In genomic region chr14:32192712-32193373, GRCh38 we compare ENCODE assay signal across 26 cellular contexts. TPM values are rescaled to one million over a fixed set of nuclear protein-coding genes. Genes with fewer than 3 reads are reported as not detected.
"Had no signal": no experiment of that assay in that cellular context is flagged by ENCODE, and none has a peak within 500 bp of the region (broad histone marks: within the 10 kb centered on the region; RNA-seq: fewer than 3 reads in every experiment).

No MANE protein-coding gene starts in this region.

- H3K9me3 ChIP-seq: sigmoid colon, spleen had no signal

- H3K4me3 ChIP-seq: lung, sigmoid colon, SK-N-MC, spleen had no signal

- H3K4me1 Mint-ChIP-seq: nephron had no signal

- ATAC-seq: effector memory CD8-positive, alpha-beta T cell; left lobe of liver had no signal

- H3K36me3 ChIP-seq: sigmoid colon, spleen had no signal

- H3K9me3 Mint-ChIP-seq: activated naive CD8-positive, alpha-beta T cell treated with anti-CD3 and anti-CD28 coated beads, Interleukin-2, amount 10 ng/mL, durations not matched to agents 7 days and 5 days; effector memory CD8-positive, alpha-beta T cell; nephron had no signal

- H3K36me3 Mint-ChIP-seq: activated naive CD8-positive, alpha-beta T cell treated with anti-CD3 and anti-CD28 coated beads, Interleukin-2, amount 10 ng/mL, durations not matched to agents 7 days and 5 days; mesothelial cell of epicardium had no signal

- H3K4me3 Mint-ChIP-seq: activated naive CD8-positive, alpha-beta T cell treated with anti-CD3 and anti-CD28 coated beads, Interleukin-2, amount 10 ng/mL, durations not matched to agents 7 days and 5 days; effector memory CD8-positive, alpha-beta T cell; mesothelial cell of epicardium; nephron had no signal

- DNase-seq: activated CD4-positive, alpha-beta T cell treated with anti-CD3 and anti-CD28 coated beads for 1 hour; activated CD4-positive, alpha-beta T cell treated with anti-CD3 and anti-CD28 coated beads, Interleukin-2, amount 50 U/mL, for 4 hours; activated effector memory CD4-positive, alpha-beta T cell treated with anti-CD3 and anti-CD28 coated beads, Interleukin-2, amount 50 U/mL, for 16 hours; activated naive CD8-positive, alpha-beta T cell treated with anti-CD3 and anti-CD28 coated beads, Interleukin-2, amount 10 ng/mL, durations not matched to agents 7 days and 5 days; activated T-cell treated with anti-CD3 and anti-CD28 coated beads for 4 hours; amygdala; caudate nucleus; effector memory CD8-positive, alpha-beta T cell; hypothalamus; islet precursor cell; sigmoid colon; spleen; stimulated activated CD8-positive, alpha-beta memory T cell treated with anti-CD3 and anti-CD28 coated beads, Interleukin-4, amount 100 ng/mL, for 48 hours; stimulated activated naive CD4-positive, alpha-beta T cell; T1000 had no signal

- H3K27me3 ChIP-seq: sigmoid colon, spleen had no signal

- H3K27ac ChIP-seq: epithelial cell of prostate, sigmoid colon, SK-N-MC, spleen had no signal

- H3K27ac Mint-ChIP-seq: activated naive CD8-positive, alpha-beta T cell treated with anti-CD3 and anti-CD28 coated beads, Interleukin-2, amount 10 ng/mL, durations not matched to agents 7 days and 5 days; effector memory CD8-positive, alpha-beta T cell; mesothelial cell of epicardium; nephron had no signal

- H3K4me1 ChIP-seq: sigmoid colon had no signal

RNA-seq across cellular contexts. Expression of gene RNU6-7, which starts 9.0 kb away (rescaled TPM):
- total RNA-seq: activated naive CD8-positive, alpha-beta T cell treated with anti-CD3 and anti-CD28 coated beads, Interleukin-2, amount 10 ng/mL, durations not matched to agents 7 days and 5 days; dermis microvascular lymphatic vessel endothelial cell; frontal cortex; left lobe of liver; lung; mesothelial cell of epicardium; sigmoid colon; spleen; T-helper 1 cell treated with Interleukin-12 subunit alpha and Interleukin-12 subunit beta and Interleukin-4 antibody, amounts not matched to agents 30 ng/mL and 1 ng/mL, for 36 hours; ureter had no signal
- polyA plus RNA-seq: lung, sigmoid colon, spleen, thymus had no signal

RNA-seq across cellular contexts. Expression of gene RNU6-8, which starts 10.2 kb away (rescaled TPM):
- total RNA-seq: activated naive CD8-positive, alpha-beta T cell treated with anti-CD3 and anti-CD28 coated beads, Interleukin-2, amount 10 ng/mL, durations not matched to agents 7 days and 5 days; dermis microvascular lymphatic vessel endothelial cell; frontal cortex; left lobe of liver; lung; mesothelial cell of epicardium; sigmoid colon; spleen; T-helper 1 cell treated with Interleukin-12 subunit alpha and Interleukin-12 subunit beta and Interleukin-4 antibody, amounts not matched to agents 30 ng/mL and 1 ng/mL, for 36 hours; ureter had no signal
- polyA plus RNA-seq: lung, sigmoid colon, spleen, thymus had no signal
